Comparison of ENCODE assay signal across 23 cellular contexts in the genomic region with DNA sequence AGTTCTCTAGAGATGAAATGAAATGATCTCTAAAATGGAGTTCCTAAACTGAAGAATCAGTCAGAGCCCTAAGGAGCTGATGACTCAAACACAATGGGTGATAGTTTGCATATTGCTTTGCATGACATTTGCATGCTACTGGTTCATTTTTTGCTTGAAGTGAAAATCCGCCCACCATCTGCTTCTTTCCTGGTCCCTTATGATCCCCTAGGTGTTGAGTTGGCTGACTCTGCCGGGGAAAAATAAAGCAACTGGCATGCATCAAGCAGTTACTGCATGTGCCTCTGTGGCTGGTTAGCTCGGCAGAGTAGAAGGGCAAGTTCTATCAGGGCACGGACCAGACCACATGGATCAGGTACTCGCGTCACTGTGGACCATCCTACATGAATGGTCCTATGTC.
DNase-seq lines count a peak whose midpoint lies in the region; ATAC-seq and TF ChIP-seq lines count a peak whose summit lies in the region.
"Had no signal": no experiment of that assay in that cellular context is flagged by ENCODE, and none has a peak within 500 bp of the region (broad histone marks: within the 10 kb centered on the region; RNA-seq: fewer than 3 reads in every experiment).

No MANE protein-coding gene starts in this region.

- WGBS in esophagus muscularis mucosa, result 94% methylated on average over 6 of the region's 6 CpGs

- DNase-seq in stimulated activated naive CD8-positive, alpha-beta T cell treated with anti-CD3 and anti-CD28 coated beads, Interleukin-15, Interleukin-2, amounts not matched to agents 100 U/mL and 50 U/mL, for 24 hours, result no peak
- no peak for DNase-seq in stimulated activated naive CD8-positive, alpha-beta T cell treated with anti-CD3 and anti-CD28 coated beads, Interleukin-15, amount 100 ng/mL, for 72 hours
- DNase-seq in SK-MEL-5 (ENCODE audit: low read depth, low spot score) (peak; percentile 96), foreskin melanocyte (peak; percentile 99), NCI-H2227 treated with DMSO at 0.1 percent for 48 hours (lab: John Stamatoyannopoulos, UW) (no peak), AML-193 (lab: John Stamatoyannopoulos, UW) (no peak), esophagus muscularis mucosa (ENCODE audit: extremely low spot score) (no peak)
- DNase-seq: ACHN; activated CD4-positive, alpha-beta T cell treated with anti-CD3 and anti-CD28 coated beads for 1 hour; activated naive CD4-positive, alpha-beta T cell treated with anti-CD3 and anti-CD28 coated beads for 36 hours; activated T-cell treated with anti-CD3 and anti-CD28 coated beads, Interleukin-2, amount 50 U/mL, for 4 hours; Calu3; esophagus squamous epithelium; Karpas-422; NCI-H2081; NCI-H446 treated with DMSO at 0.1 percent for 48 hours; stimulated activated CD4-positive, alpha-beta T cell treated with anti-CD3 and anti-CD28 coated beads, Interleukin-4, amount 100 ng/mL, for 24 hours; stomach; SW 1271 had no signal

- no peaks in the 10 kb centered on the region for H3K36me3 ChIP-seq in esophagus muscularis mucosa
- H3K36me3 ChIP-seq: BLaER1 treated with 17β-estradiol and CSF1 and Interleukin-3, amounts not matched to agents 10 nM and 100 nM; esophagus squamous epithelium had no signal

- TF ChIP-seq EP300 in esophagus muscularis mucosa (IDR thresholded peaks at IDR 0.05), result no peak

- no peak overlapping the region for H3K4me3 ChIP-seq in esophagus muscularis mucosa
- H3K4me3 ChIP-seq: BLaER1 treated with 17β-estradiol and CSF1 and Interleukin-3, amounts not matched to agents 10 nM and 100 nM; esophagus squamous epithelium; stomach had no signal

- no peak overlapping the region for H3K27ac Mint-ChIP-seq in stimulated activated naive CD8-positive, alpha-beta T cell treated with anti-CD3 and anti-CD28 coated beads, Interleukin-15, amount 100 ng/mL, for 72 hours
- H3K27ac Mint-ChIP-seq: activated naive CD4-positive, alpha-beta T cell treated with anti-CD3 and anti-CD28 coated beads for 36 hours; type B pancreatic cell had no signal

- TF ChIP-seq CTCF in esophagus muscularis mucosa (IDR thresholded peaks at IDR 0.05), result no peak

- H3K27me3 Mint-ChIP-seq in stimulated activated naive CD8-positive, alpha-beta T cell treated with anti-CD3 and anti-CD28 coated beads, Interleukin-15, amount 100 ng/mL, for 72 hours, result no peaks in the 10 kb centered on the region
- H3K27me3 Mint-ChIP-seq: type B pancreatic cell had no signal

- no peaks in the 10 kb centered on the region for H3K9me3 Mint-ChIP-seq in stimulated activated naive CD8-positive, alpha-beta T cell treated with anti-CD3 and anti-CD28 coated beads, Interleukin-15, amount 100 ng/mL, for 72 hours
- H3K9me3 Mint-ChIP-seq: activated naive CD4-positive, alpha-beta T cell treated with anti-CD3 and anti-CD28 coated beads for 36 hours; activated T-cell treated with anti-CD3 and anti-CD28 coated beads, Interleukin-2, amount 50 U/mL, for 4 hours; type B pancreatic cell had no signal

- TF ChIP-seq POLR2A in esophagus muscularis mucosa (IDR thresholded peaks at IDR 0.05; ENCODE audit: low read depth), result no peak

- H3K4me3 Mint-ChIP-seq in stimulated activated naive CD8-positive, alpha-beta T cell treated with anti-CD3 and anti-CD28 coated beads, Interleukin-15, amount 100 ng/mL, for 72 hours, result no peak overlapping the region
- H3K4me3 Mint-ChIP-seq: activated naive CD4-positive, alpha-beta T cell treated with anti-CD3 and anti-CD28 coated beads for 36 hours; activated T-cell treated with anti-CD3 and anti-CD28 coated beads, Interleukin-2, amount 50 U/mL, for 4 hours; type B pancreatic cell had no signal

- H3K4me1 ChIP-seq in esophagus muscularis mucosa, result peaks cover 0 to 20% (median 9%) of the 10 kb centered on the region in 4 donors

- no peaks in the 10 kb centered on the region for H3K9me3 ChIP-seq in esophagus muscularis mucosa
- H3K9me3 ChIP-seq: BLaER1 treated with 17β-estradiol and CSF1 and Interleukin-3, amounts not matched to agents 10 nM and 100 nM; esophagus squamous epithelium; stomach had no signal

- H3K27me3 ChIP-seq in esophagus muscularis mucosa, result no peaks in the 10 kb centered on the region
- H3K27me3 ChIP-seq: BLaER1 treated with 17β-estradiol and CSF1 and Interleukin-3, amounts not matched to agents 10 nM and 100 nM; esophagus squamous epithelium; stomach had no signal

- in situ Hi-C loops in SK-MEL-5 (cut with HindIII; ENCODE audit: low pct_unique_long_range_greater_than_20kb, low sequenced_read_pairs), result loop anchor here (25.0 kb wide), 1 partner anchor 172 kb away; no protein-coding TSS in a partner anchor

- H3K4me1 Mint-ChIP-seq in stimulated activated naive CD8-positive, alpha-beta T cell treated with anti-CD3 and anti-CD28 coated beads, Interleukin-15, amount 100 ng/mL, for 72 hours, result peaks cover 19% of the 10 kb centered on the region

- peak; percentile 24 for ATAC-seq in stimulated activated naive CD8-positive, alpha-beta T cell treated with anti-CD3 and anti-CD28 coated beads, Interleukin-15, Interleukin-2, amounts not matched to agents 100 U/mL and 50 U/mL, for 24 hours
- no peak for ATAC-seq in stimulated activated naive CD8-positive, alpha-beta T cell treated with anti-CD3 and anti-CD28 coated beads, Interleukin-15, amount 100 ng/mL, for 72 hours
- ATAC-seq in GM21526 (IDR thresholded peaks at IDR 0.05; ENCODE audit: low FRiP score, unreplicated experiment), result no peak
- ATAC-seq: activated T-cell treated with anti-CD3 and anti-CD28 coated beads, Interleukin-2, amount 50 U/mL, for 4 hours; Right ventricle myocardium inferior had no signal

- H3K27ac ChIP-seq in esophagus muscularis mucosa (replicated peaks in 1 of 4), result no peak overlapping the region
- H3K27ac ChIP-seq: esophagus squamous epithelium, stomach had no signal

- intact Hi-C loops in esophagus muscularis mucosa (cut with DNase I), result no loop called here

Comparison
In these comparisons a context has a peak if more than half of its experiments do, and no peak if none do; other contexts are left out.
1. DNase-seq: peak in SK-MEL-5 (single experiment) and foreskin melanocyte (single experiment); none in stimulated activated naive CD8-positive, alpha-beta T cell treated with anti-CD3 and anti-CD28 coated beads, Interleukin-15, Interleukin-2, amounts not matched to agents 100 U/mL and 50 U/mL, for 24 hours (single experiment), stimulated activated naive CD8-positive, alpha-beta T cell treated with anti-CD3 and anti-CD28 coated beads, Interleukin-15, amount 100 ng/mL, for 72 hours (0 of 2), NCI-H2227 treated with DMSO at 0.1 percent for 48 hours (single experiment), AML-193 (0 of 2) and esophagus muscularis mucosa (single experiment).